1 cellular context compared by ENCODE assay signal in the genomic region with DNA sequence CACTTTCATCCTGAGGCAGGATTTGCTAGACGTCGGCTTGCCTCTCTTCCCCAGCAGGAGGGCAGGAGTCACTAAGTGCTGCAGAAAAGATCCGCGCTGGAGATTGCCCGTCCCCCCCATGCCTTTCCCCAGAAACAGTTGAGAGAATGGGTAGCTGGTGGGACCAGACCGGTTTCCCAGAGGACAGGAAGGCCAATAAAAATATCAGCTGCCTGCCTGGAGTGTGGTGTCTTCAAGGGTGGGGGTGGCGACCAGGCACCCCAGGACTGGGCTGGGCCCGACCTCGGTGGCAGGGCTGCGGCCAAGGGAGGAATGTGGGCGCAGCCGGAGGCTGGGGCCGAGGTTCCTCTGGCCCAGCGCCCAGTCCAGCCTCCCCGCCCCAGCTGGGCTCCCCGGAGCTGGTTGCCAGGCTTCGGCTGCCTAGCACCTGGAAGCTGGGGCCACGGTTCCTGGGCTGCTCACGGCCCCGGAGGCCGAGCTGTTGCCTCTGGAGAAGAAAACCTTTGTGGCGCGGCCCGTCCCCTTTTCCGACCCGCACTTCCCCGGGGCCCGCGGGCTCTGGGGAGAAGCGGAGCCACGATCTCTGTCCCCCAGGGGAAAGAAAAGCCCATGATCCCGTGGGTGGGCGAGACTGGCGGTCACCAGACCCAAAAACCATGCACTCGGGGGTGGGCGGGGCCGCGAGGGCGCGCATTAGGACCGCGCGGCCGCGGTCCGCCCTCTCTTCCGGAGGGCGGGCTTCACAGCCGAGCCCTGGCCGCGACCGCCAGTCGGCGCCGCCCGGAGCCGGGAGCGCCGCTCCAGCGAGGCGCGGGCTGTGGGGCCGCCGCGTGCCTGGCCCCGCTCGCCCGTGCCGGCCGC.
TF ChIP-seq lines count a peak whose summit lies in the region.

A gene with protein sequence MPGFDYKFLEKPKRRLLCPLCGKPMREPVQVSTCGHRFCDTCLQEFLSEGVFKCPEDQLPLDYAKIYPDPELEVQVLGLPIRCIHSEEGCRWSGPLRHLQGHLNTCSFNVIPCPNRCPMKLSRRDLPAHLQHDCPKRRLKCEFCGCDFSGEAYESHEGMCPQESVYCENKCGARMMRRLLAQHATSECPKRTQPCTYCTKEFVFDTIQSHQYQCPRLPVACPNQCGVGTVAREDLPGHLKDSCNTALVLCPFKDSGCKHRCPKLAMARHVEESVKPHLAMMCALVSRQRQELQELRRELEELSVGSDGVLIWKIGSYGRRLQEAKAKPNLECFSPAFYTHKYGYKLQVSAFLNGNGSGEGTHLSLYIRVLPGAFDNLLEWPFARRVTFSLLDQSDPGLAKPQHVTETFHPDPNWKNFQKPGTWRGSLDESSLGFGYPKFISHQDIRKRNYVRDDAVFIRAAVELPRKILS (plus strand): TSS at position 769 of the 861 bp plus-strand sequence. CDS start 102 bp downstream, outside the sequence.

TF ChIP-seq in SK-N-SH treated with all-trans-retinoic acid at 6 μM for 48 hours, 23 proteins besides CTCF, POLR2A, EP300 and RAD21 (continued from another document):
- TF ChIP-seq ZNF565 (CRISPR knock-in tag; conservative IDR thresholded peaks at IDR 0.05; ENCODE audit: low read depth), result no peak
